Comparison of ENCODE assay signal across 8 cellular contexts in genomic region chr22:42931421-42932196, GRCh38.
DNase-seq lines count a peak whose midpoint lies in the region; ATAC-seq, FAIRE-seq and TF ChIP-seq lines count a peak whose summit lies in the region.
"Had no signal": no experiment of that assay in that cellular context is flagged by ENCODE, and none has a peak within 500 bp of the region (broad histone marks: within the 10 kb centered on the region; RNA-seq: fewer than 3 reads in every experiment).

No MANE protein-coding gene starts in this region.

- H3K36me3 ChIP-seq in esophagus (ENCODE audit: control insufficient read depth in 2 of 2, insufficient read depth in 2 of 2, low read length in 1 of 2) (no peaks in the 10 kb centered on the region), rectal smooth muscle tissue (ENCODE audit: control insufficient read depth, insufficient read depth, low read length) (no peaks in the 10 kb centered on the region)

- TF ChIP-seq CTCF in D721Med (IDR thresholded peaks at IDR 0.05; ENCODE audit: insufficient read depth, missing control alignments): no peak

- no peaks in the 10 kb centered on the region for H3K9me3 ChIP-seq in esophagus (ENCODE audit: control insufficient read depth in 2 of 2, insufficient read depth in 1 of 2, low read depth in 1 of 2, low read length in 1 of 2)

- DNase-seq in D721Med (ENCODE audit: insufficient read length, low spot score) (no peak), mucosa of gallbladder (ENCODE audit: low spot score) (no peak)
- no peak for DNase-seq in activated CD4-positive, CD25-positive, alpha-beta regulatory T cell treated with anti-CD3 and anti-CD28 coated beads, Interleukin-2, amount 50 U/mL, for 72 hours

- FAIRE-seq in D721Med (lab: Jason Lieb, UNC): no peak

- WGBS in esophagus, 2 donors: 50 to 55% methylated on average over 10 of the region's 10 CpGs

- peak overlapping the region; percentile 38 for H3K9ac ChIP-seq in rectal smooth muscle tissue (ENCODE audit: low read length)

- H3K4me3 ChIP-seq in esophagus (ENCODE audit: low read depth in 1 of 2, low read length in 2 of 2) (no peak overlapping the region), rectal smooth muscle tissue (ENCODE audit: low read length) (peak overlapping the region; percentile 50)

- peaks cover 7 to 29% of the 10 kb centered on the region in 2 donors for H3K4me1 ChIP-seq in esophagus (ENCODE audit: control insufficient read depth in 2 of 2, insufficient read depth in 2 of 2, low read length in 1 of 2)
- peaks cover 76% of the 10 kb centered on the region for H3K4me1 ChIP-seq in rectal smooth muscle tissue (ENCODE audit: control insufficient read depth, insufficient read depth, low read length)

- TF ChIP-seq POLR2A in GM19193 (IDR thresholded peaks at IDR 0.05; ENCODE audit: extremely low read depth, insufficient read depth, insufficient read length): peak; percentile 32

- H3K27me3 ChIP-seq in esophagus (ENCODE audit: control insufficient read depth in 1 of 2, insufficient read depth in 2 of 2, low read length in 2 of 2) (no peaks in the 10 kb centered on the region), rectal smooth muscle tissue (ENCODE audit: control insufficient read depth, insufficient read depth, low read length) (no peaks in the 10 kb centered on the region)

- peak; percentile 43 for ATAC-seq in HG03520 (IDR thresholded peaks at IDR 0.05; ENCODE audit: unreplicated experiment)
- ATAC-seq: T-cell had no signal

- H3K27ac ChIP-seq in esophagus (ENCODE audit: low read depth in 2 of 2, low read length in 1 of 2) (peak overlapping the region; percentile 82 to 91), rectal smooth muscle tissue (ENCODE audit: low read depth, low read length) (peak overlapping the region; percentile 98)
